20 cellular contexts compared by ENCODE assay signal in the genomic region with DNA sequence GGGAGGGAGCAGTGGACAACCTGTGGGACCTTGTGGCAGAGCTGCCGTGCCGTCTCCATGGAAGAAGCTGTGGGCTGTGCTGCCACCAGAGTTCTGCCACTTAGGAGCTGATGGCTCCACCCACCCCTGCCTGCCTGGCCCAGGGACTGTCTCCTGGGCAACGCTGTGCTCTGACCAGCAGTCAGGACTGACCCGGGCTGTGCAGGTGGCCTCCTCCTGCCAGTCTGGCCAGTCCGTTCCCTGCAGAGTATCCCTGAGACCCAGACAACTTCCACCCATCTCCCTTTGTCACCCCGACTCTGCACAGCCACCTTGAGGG. TPM values are rescaled to one million over a fixed set of nuclear protein-coding genes. Genes with fewer than 3 reads are reported as not detected.
A peak's percentile ranks its signal among the peaks of the same experiment; 100 is the strongest.
DNase-seq lines count a peak whose midpoint lies in the region; ATAC-seq, FAIRE-seq and TF ChIP-seq lines count a peak whose summit lies in the region.
"Had no signal": no experiment of that assay in that cellular context is flagged by ENCODE, and none has a peak within 500 bp of the region (broad histone marks: within the 10 kb centered on the region; RNA-seq: fewer than 3 reads in every experiment).

No MANE protein-coding gene starts in this region.

- H3K27ac Mint-ChIP-seq in astrocyte (ENCODE audit: unreplicated experiment): no peak overlapping the region
- H3K27ac Mint-ChIP-seq: CD8-positive, alpha-beta T cell had no signal

- H3K9me3 ChIP-seq in A549 (no peaks in the 10 kb centered on the region), astrocyte (ENCODE audit: insufficient read depth, low read depth, low read length) (no peaks in the 10 kb centered on the region)
- H3K9me3 ChIP-seq: neutrophil, sigmoid colon had no signal

- H3K36me3 Mint-ChIP-seq in astrocyte (ENCODE audit: low read depth, unreplicated experiment): no peaks in the 10 kb centered on the region
- H3K36me3 Mint-ChIP-seq: CD8-positive, alpha-beta T cell had no signal

- no peak overlapping the region for H3K9ac ChIP-seq in astrocyte (ENCODE audit: low read length)

- H3K4me1 ChIP-seq in A549: peaks cover 8% of the 10 kb centered on the region
- H3K4me1 ChIP-seq in astrocyte (ENCODE audit: insufficient read depth, low read length): peaks cover 18% of the 10 kb centered on the region

- POLR2A ChIA-PET in A549 (lab: Yijun Ruan, JAX): no interaction called here

- H2AFZ ChIP-seq in astrocyte (ENCODE audit: low read depth, low read length): no peak overlapping the region

- H3K4me2 ChIP-seq in A549 (no peak overlapping the region), astrocyte (ENCODE audit: low read length) (no peak overlapping the region)

- no peaks in the 10 kb centered on the region for H3K36me3 ChIP-seq in astrocyte (ENCODE audit: insufficient read depth, low read length)
- H3K36me3 ChIP-seq: neutrophil, sigmoid colon had no signal

- H3K4me1 Mint-ChIP-seq in astrocyte (ENCODE audit: low read depth, unreplicated experiment): peaks cover 10% of the 10 kb centered on the region

- H3K9me3 Mint-ChIP-seq in astrocyte (ENCODE audit: unreplicated experiment): no peaks in the 10 kb centered on the region
- H3K9me3 Mint-ChIP-seq: CD8-positive, alpha-beta T cell had no signal

- H3K27ac ChIP-seq in A549: no peak overlapping the region
- H3K27ac ChIP-seq in astrocyte (ENCODE audit: low read depth, low read length): no peak overlapping the region
- H3K27ac ChIP-seq: neutrophil, sigmoid colon had no signal

- H4K20me1 ChIP-seq in astrocyte (ENCODE audit: insufficient read depth, low read length): no peaks in the 10 kb centered on the region

- TF ChIP-seq CTCF in A549 (IDR thresholded peaks at IDR 0.05): no peak
- no peak for TF ChIP-seq CTCF in astrocyte (IDR thresholded peaks at IDR 0.05; ENCODE audit: insufficient read depth, low read depth, low read length)
- no peak for TF ChIP-seq CTCF in omental fat pad (IDR thresholded peaks at IDR 0.05)

- ATAC-seq in A549 (0 out of 6 replicates have a peak, but pooled peaks have one; percentile 7 to 31), left lobe of liver (peak; percentile 66), omental fat pad (ENCODE audit: low FRiP score) (no peak), GM19328 (IDR thresholded peaks at IDR 0.05; ENCODE audit: unreplicated experiment) (no peak)
- ATAC-seq: CD8-positive, alpha-beta T cell had no signal

- DNase-seq in A549 (ENCODE audit: low read depth in 1 of 2, low spot score in 1 of 2): no peak
- peak; percentile 60 for DNase-seq in G401 (ENCODE audit: low spot score)
- no peak for DNase-seq in astrocyte (ENCODE audit: low read depth)
- DNase-seq in left lobe of liver (ENCODE audit: low spot score): no peak
- no peak for DNase-seq in ecto neural progenitor cell (ENCODE audit: low spot score)
- DNase-seq in activated CD4-positive, CD25-positive, alpha-beta regulatory T cell (lab: John Stamatoyannopoulos, UW): no peak
- DNase-seq in omental fat pad (ENCODE audit: low spot score): no peak
- DNase-seq: activated CD4-positive, alpha-beta T cell treated with anti-CD3 and anti-CD28 coated beads for 1 hour; activated effector memory CD4-positive, alpha-beta T cell treated with Interleukin-2 at 50 U/mL for 16 hours; central memory CD4-positive, alpha-beta T cell; effector CD4-positive, alpha-beta T cell; IMR-90; mesenchymal stem cell; NCI-H2171; sigmoid colon; stimulated activated CD4-positive, alpha-beta T cell treated with anti-CD3 and anti-CD28 coated beads, Interleukin-2, amount 100 ng/mL, for 24 hours had no signal

- in situ Hi-C loops in G401 (cut with HindIII; ENCODE audit: low sequenced_read_pairs): no loop called here

- no peak for TF ChIP-seq POLR2A in A549 (IDR thresholded peaks at IDR 0.05; ENCODE audit: low read length)

- H3K4me3 ChIP-seq in A549 (no peak overlapping the region), astrocyte (ENCODE audit: insufficient read depth, low read depth, low read length) (no peak overlapping the region)
- H3K4me3 ChIP-seq: sigmoid colon had no signal

- H3K27me3 Mint-ChIP-seq in astrocyte (ENCODE audit: low read depth, unreplicated experiment): peaks cover 61% of the 10 kb centered on the region

- peak overlapping the region; percentile 54 for H3K4me3 Mint-ChIP-seq in astrocyte (ENCODE audit: unreplicated experiment)
- H3K4me3 Mint-ChIP-seq: CD8-positive, alpha-beta T cell had no signal

- TF ChIP-seq RAD21 in A549 (conservative IDR thresholded peaks at IDR 0.05 in 1 of 2, IDR thresholded peaks at IDR 0.05 in 1 of 2): no peak

- CTCF ChIA-PET in A549 (lab: Yijun Ruan, JAX): interaction anchor here (1.4 to 79.1 kb wide), 5 partner anchors 8 to 497 kb away, joined by 4 to 3291 read pairs (median 164); a partner anchor contains a TSS

- no peak for TF ChIP-seq EP300 in A549 (IDR thresholded peaks at IDR 0.05)

- FAIRE-seq in A549 (lab: Jason Lieb, UNC) (no peak), astrocyte (lab: Jason Lieb, UNC) (no peak)

- no peaks in the 10 kb centered on the region for H3K79me2 ChIP-seq in astrocyte (ENCODE audit: insufficient read depth, low read length)

- WGBS in A549 (ENCODE audit: missing lambda C conversion rate): 17% methylated on average over 4 of the region's 6 CpGs

- peaks cover 17% of the 10 kb centered on the region for H3K27me3 ChIP-seq in astrocyte (ENCODE audit: insufficient read depth, low read length)

TF ChIP-seq in A549, 52 proteins besides CTCF, POLR2A, EP300 and RAD21 (continues in another document):
- TF ChIP-seq, protein P1, sequence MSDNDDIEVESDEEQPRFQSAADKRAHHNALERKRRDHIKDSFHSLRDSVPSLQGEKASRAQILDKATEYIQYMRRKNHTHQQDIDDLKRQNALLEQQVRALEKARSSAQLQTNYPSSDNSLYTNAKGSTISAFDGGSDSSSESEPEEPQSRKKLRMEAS (IDR thresholded peaks at IDR 0.05): no peak
- TF ChIP-seq ZC3H11A (IDR thresholded peaks at IDR 0.05) (no peak), CHD4 (IDR thresholded peaks at IDR 0.05; ENCODE audit: borderline replicate concordance) (no peak), ZNF302 (CRISPR knock-in tag; IDR thresholded peaks at IDR 0.05) (no peak), RFX5 (IDR thresholded peaks at IDR 0.05) (no peak), MAFK (IDR thresholded peaks at IDR 0.05; ENCODE audit: partially characterized antibody) (no peak), EHF (CRISPR knock-in tag; IDR thresholded peaks at IDR 0.05) (no peak)
- TF ChIP-seq, protein P2, sequence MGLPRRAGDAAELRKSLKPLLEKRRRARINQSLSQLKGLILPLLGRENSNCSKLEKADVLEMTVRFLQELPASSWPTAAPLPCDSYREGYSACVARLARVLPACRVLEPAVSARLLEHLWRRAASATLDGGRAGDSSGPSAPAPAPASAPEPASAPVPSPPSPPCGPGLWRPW (IDR thresholded peaks at IDR 0.05): no peak

RNA-seq across cellular contexts. Expression of a gene that starts 12.8 kb away (rescaled TPM):
- polyA plus RNA-seq in A549 (2011; rRNA removed) (0.04 and 0.13 TPM in 2 replicates), A549 (2017; fragmentation: RNase III; extraction: RNeasy Plus Mini Kit Qiagen cat#74134 plus additional on column Dnase treatment) (0.07 to 0.08 TPM in 2 of 3 replicates, not detected in the other)
- 0.01 and 0.05 TPM in 2 replicates for polyA plus RNA-seq in A549 (2012; cell fraction: cytosol; rRNA removed)
- 0.17 and 0.33 TPM in 2 replicates for polyA plus RNA-seq in A549 (2012; cell fraction: nucleus; rRNA removed)
- polyA minus RNA-seq in A549 (2011; rRNA and poly(A)+ RNA removed): 0.12 TPM in 1 of 2 replicates, not detected in the other
- total RNA-seq in G401 (2014; rRNA removed; shearing (Covaris generic)): 0.25 TPM in 1 of 2 replicates, not detected in the other
- total RNA-seq in astrocyte (0.39 and 0.70 TPM in 2 replicates), left lobe of liver (0.05 TPM), omental fat pad (under 1 TPM in 2 of 4 donors, not detected in 2; 0.12 to 0.19 TPM)
- total RNA-seq: IMR-90; T-helper 1 cell treated with Interleukin-12 subunit alpha and Interleukin-12 subunit beta and Interleukin-4 antibody, amounts not matched to agents 30 ng/mL and 1 ng/mL, for 36 hours had no signal

RNA-seq across cellular contexts. Expression of a gene that starts 16.6 kb away (rescaled TPM):
- polyA plus RNA-seq in A549 (2011; rRNA removed) (9.0 and 10.2 TPM in 2 replicates), A549 (2017; fragmentation: RNase III; extraction: RNeasy Plus Mini Kit Qiagen cat#74134 plus additional on column Dnase treatment) (11.8 to 15.1 TPM (median 14.8 TPM) in 3 replicates)
- 13.2 and 20.6 TPM in 2 replicates for polyA plus RNA-seq in A549 (2012; cell fraction: cytosol; rRNA removed)
- 25.5 and 46.9 TPM in 2 replicates for polyA plus RNA-seq in A549 (2012; cell fraction: nucleus; rRNA removed)
- polyA minus RNA-seq in A549 (2011; rRNA and poly(A)+ RNA removed): 4.2 and 6.5 TPM in 2 replicates
- 87.3 and 89.2 TPM in 2 replicates for total RNA-seq in G401 (2014; rRNA removed; shearing (Covaris generic))
- total RNA-seq in astrocyte (151 and 163 TPM in 2 replicates), left lobe of liver (55.1 TPM), omental fat pad (10 to 100 TPM; 32.6 to 70.8 (median 45.5) TPM)

RNA-seq across cellular contexts. Expression of a gene that starts 16.8 kb away (rescaled TPM):
- polyA plus RNA-seq in A549 (2011; rRNA removed) (0.31 and 0.33 TPM in 2 replicates), A549 (2017; fragmentation: RNase III; extraction: RNeasy Plus Mini Kit Qiagen cat#74134 plus additional on column Dnase treatment) (0.26 to 0.42 TPM (median 0.37 TPM) in 3 replicates)
- polyA plus RNA-seq in A549 (2012; cell fraction: cytosol; rRNA removed): 0.40 and 0.45 TPM in 2 replicates
- 3.2 and 3.3 TPM in 2 replicates for polyA plus RNA-seq in A549 (2012; cell fraction: nucleus; rRNA removed)
- 0.44 and 0.83 TPM in 2 replicates for polyA minus RNA-seq in A549 (2011; rRNA and poly(A)+ RNA removed)
- total RNA-seq in G401 (2014; rRNA removed; shearing (Covaris generic)): 9.0 and 11.1 TPM in 2 replicates
- total RNA-seq in astrocyte (3.8 TPM in 2 replicates), left lobe of liver (2.1 TPM), omental fat pad (1 to 10 TPM; 1.9 to 6.2 (median 2.9) TPM)

RNA-seq across cellular contexts. Expression of a gene that starts 28.3 kb away (rescaled TPM):
- 46.2 and 55.3 TPM in 2 replicates for polyA plus RNA-seq in A549 (2011; rRNA removed)
- 55.6 and 70.3 TPM in 2 replicates for polyA plus RNA-seq in A549 (2012; cell fraction: cytosol; rRNA removed)
- 113 and 115 TPM in 2 replicates for polyA plus RNA-seq in A549 (2012; cell fraction: nucleus; rRNA removed)
- 31.3 to 38.4 TPM (median 36.2 TPM) in 3 replicates for polyA plus RNA-seq in A549 (2017; fragmentation: RNase III; extraction: RNeasy Plus Mini Kit Qiagen cat#74134 plus additional on column Dnase treatment)
- polyA minus RNA-seq in A549 (2011; rRNA and poly(A)+ RNA removed): 63.6 and 92.8 TPM in 2 replicates
- total RNA-seq in G401 (2014; rRNA removed; shearing (Covaris generic)): 60.6 and 62.3 TPM in 2 replicates
- 49.5 and 55.3 TPM in 2 replicates for total RNA-seq in astrocyte
- 43.4 TPM for total RNA-seq in left lobe of liver
- total RNA-seq in omental fat pad: 10 to 100 TPM; 22.6 to 37.8 (median 29.4) TPM

RNA-seq across cellular contexts. Expression of a gene that starts 44.3 kb away (rescaled TPM):
- 14.4 and 15.6 TPM in 2 replicates for polyA plus RNA-seq in A549 (2011; rRNA removed)
- 24.0 and 25.3 TPM in 2 replicates for polyA plus RNA-seq in A549 (2012; cell fraction: cytosol; rRNA removed)
- polyA plus RNA-seq in A549 (2012; cell fraction: nucleus; rRNA removed): 77.0 and 87.1 TPM in 2 replicates
- polyA plus RNA-seq in A549 (2017; fragmentation: RNase III; extraction: RNeasy Plus Mini Kit Qiagen cat#74134 plus additional on column Dnase treatment): 22.2 to 33.8 TPM (median 31.8 TPM) in 3 replicates
- 24.1 and 32.6 TPM in 2 replicates for polyA minus RNA-seq in A549 (2011; rRNA and poly(A)+ RNA removed)
- 106 and 117 TPM in 2 replicates for total RNA-seq in G401 (2014; rRNA removed; shearing (Covaris generic))
- 77.5 and 88.1 TPM in 2 replicates for total RNA-seq in astrocyte
- 43.6 TPM for total RNA-seq in left lobe of liver
- total RNA-seq in omental fat pad: 100 to 1,000 TPM in 2 of 4 donors, 10 to 100 TPM in 2; 68.6 to 117 (median 88.7) TPM

Comparison
In these comparisons a context has a peak if more than half of its experiments do, and no peak if none do; other contexts are left out.
1. ATAC-seq: peak in A549 (2 of 2) and left lobe of liver (single experiment); none in omental fat pad (single experiment) and GM19328 (single experiment).